In the genomic region with DNA sequence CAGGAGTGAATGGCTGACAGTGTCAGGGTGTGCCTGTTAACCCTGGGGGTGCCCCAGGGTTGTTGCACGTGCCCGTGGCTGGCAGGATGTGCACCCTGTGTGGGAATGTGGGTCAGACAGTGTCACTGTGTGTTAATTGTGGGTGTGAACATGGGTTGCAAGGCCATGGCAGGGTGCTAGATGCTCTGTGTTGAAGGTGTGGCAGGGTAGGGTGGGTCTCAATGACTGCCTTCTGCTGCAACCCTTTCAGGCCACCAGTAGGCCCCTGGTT, we compare ENCODE assay signal across 9 cellular contexts. TPM values are rescaled to one million over a fixed set of nuclear protein-coding genes. Genes with fewer than 3 reads are reported as not detected.
DNase-seq lines count a peak whose midpoint lies in the region; ATAC-seq and TF ChIP-seq lines count a peak whose summit lies in the region.
"Had no signal": no experiment of that assay in that cellular context is flagged by ENCODE, and none has a peak within 500 bp of the region (broad histone marks: within the 10 kb centered on the region; RNA-seq: fewer than 3 reads in every experiment).

No MANE protein-coding gene starts in this region.

- H3K4me1 ChIP-seq in SK-N-SH (ENCODE audit: control insufficient read depth in 1 of 2, insufficient read depth in 2 of 2, low read depth in 1 of 2, low read length in 1 of 2) (peaks cover 28 to 36% of the 10 kb centered on the region in 2 experiments; a peak in 3 of 4 replicates), smooth muscle cell (ENCODE audit: low read depth) (peaks cover 28% of the 10 kb centered on the region)

- POLR2A ChIA-PET in SK-N-SH (lab: Yijun Ruan, JAX): no interaction called here

- H2AFZ ChIP-seq in SK-N-SH (ENCODE audit: low read depth) (no peak overlapping the region), smooth muscle cell (ENCODE audit: low read depth) (no peak overlapping the region)

- peak overlapping the region; percentile 13 to 80; a peak in 3 of 4 replicates for H3K27ac ChIP-seq in SK-N-SH (ENCODE audit: low read depth in 2 of 2, low read length in 1 of 2)
- H3K27ac ChIP-seq in epithelial cell of prostate: peak overlapping the region; percentile 71
- peak overlapping the region; percentile 94 for H3K27ac ChIP-seq in smooth muscle cell (ENCODE audit: low read depth)

- no peak for TF ChIP-seq EP300 in SK-N-SH (IDR thresholded peaks at IDR 0.05; ENCODE audit: borderline replicate concordance in 1 of 2, low read depth in 1 of 2, low read length in 1 of 2)

- H4K20me1 ChIP-seq in SK-N-SH (ENCODE audit: insufficient read depth): no peaks in the 10 kb centered on the region
- no peaks in the 10 kb centered on the region for H4K20me1 ChIP-seq in smooth muscle cell (ENCODE audit: low read depth)

- CTCF ChIA-PET in SK-N-SH (lab: Yijun Ruan, JAX): interaction anchor here (1.5 kb wide), 1 partner anchor 10 kb away, joined by 4 read pairs; no protein-coding TSS in a partner anchor

- no CpG with 5 or more reads among the region's 2 CpGs for WGBS in SK-N-SH (ENCODE audit: low lambda C conversion rate)
- WGBS in smooth muscle cell (ENCODE audit: low lambda C conversion rate): 76% methylated on average over 2 of the region's 2 CpGs

- H3K36me3 ChIP-seq in SK-N-SH (replicated peaks in 1 of 2; ENCODE audit: control insufficient read depth in 1 of 2, insufficient read depth in 2 of 2, low read length in 1 of 2) (peaks cover 2 to 11% of the 10 kb centered on the region in 2 experiments), smooth muscle cell (ENCODE audit: low read depth) (no peaks in the 10 kb centered on the region)

- H3K9me3 ChIP-seq in SK-N-SH (no peaks in the 10 kb centered on the region), smooth muscle cell (replicated peaks; ENCODE audit: low read depth) (no peaks in the 10 kb centered on the region)

- no peaks in the 10 kb centered on the region for H3K9me2 ChIP-seq in SK-N-SH

- H3K9ac ChIP-seq in SK-N-SH (no peak overlapping the region), smooth muscle cell (ENCODE audit: low read depth) (peak overlapping the region; percentile 69)

- no peaks in the 10 kb centered on the region for H3K79me2 ChIP-seq in SK-N-SH (ENCODE audit: insufficient read depth)
- H3K79me2 ChIP-seq in smooth muscle cell (ENCODE audit: low read depth): no peaks in the 10 kb centered on the region

- H3K27me3 ChIP-seq in SK-N-SH (ENCODE audit: insufficient read depth) (no peaks in the 10 kb centered on the region), smooth muscle cell (ENCODE audit: low read depth) (no peaks in the 10 kb centered on the region)

- H3K4me3 ChIP-seq in SK-N-SH (ENCODE audit: low read depth in 2 of 2, low read length in 1 of 2): no peak overlapping the region; a peak in 1 of 4 replicates
- H3K4me3 ChIP-seq in smooth muscle cell: no peak overlapping the region

- ATAC-seq in GM21381 (IDR thresholded peaks at IDR 0.05; ENCODE audit: unreplicated experiment): no peak

- H3F3A ChIP-seq in SK-N-SH (replicated peaks; ENCODE audit: insufficient read depth) (peaks cover 9% of the 10 kb centered on the region), smooth muscle cell (ENCODE audit: low read depth) (peaks cover 3% of the 10 kb centered on the region)

- TF ChIP-seq CTCF in SK-N-SH (IDR thresholded peaks at IDR 0.05) (no peak), smooth muscle cell (IDR thresholded peaks at IDR 0.05; ENCODE audit: borderline replicate concordance, insufficient read depth, poor library complexity, severe bottlenecking) (no peak)

- no peak for TF ChIP-seq RAD21 in SK-N-SH (IDR thresholded peaks at IDR 0.05; ENCODE audit: low read length)

- peak; percentile 9 for DNase-seq in HCEC 1CT
- DNase-seq in SK-N-SH: no peak
- no peak for DNase-seq in epithelial cell of prostate (ENCODE audit: low read depth, low spot score)
- no peak for DNase-seq in smooth muscle cell (lab: John Stamatoyannopoulos, UW; ENCODE audit: unreplicated experiment)
- DNase-seq in NCI-H774 (lab: John Stamatoyannopoulos, UW): no peak
- DNase-seq in NCI-H2107 treated with DMSO at 0.1 percent for 48 hours (lab: John Stamatoyannopoulos, UW; ENCODE audit: unreplicated experiment): no peak
- no peak for DNase-seq in NCI-H82 (lab: John Stamatoyannopoulos, UW)

- peak overlapping the region; percentile 31; the same call in 1 of the 2 replicates for H3K4me2 ChIP-seq in SK-N-SH
- H3K4me2 ChIP-seq in smooth muscle cell: peak overlapping the region; percentile 70

TF ChIP-seq in SK-N-SH, 30 proteins besides CTCF, POLR2A, EP300 and RAD21:
- no peak for TF ChIP-seq CHD2 (IDR thresholded peaks at IDR 0.05; ENCODE audit: low read length, partially characterized antibody)
- no peak for TF ChIP-seq GATA2 (CRISPR knock-in tag; IDR thresholded peaks at IDR 0.05)
- TF ChIP-seq, protein P1, sequence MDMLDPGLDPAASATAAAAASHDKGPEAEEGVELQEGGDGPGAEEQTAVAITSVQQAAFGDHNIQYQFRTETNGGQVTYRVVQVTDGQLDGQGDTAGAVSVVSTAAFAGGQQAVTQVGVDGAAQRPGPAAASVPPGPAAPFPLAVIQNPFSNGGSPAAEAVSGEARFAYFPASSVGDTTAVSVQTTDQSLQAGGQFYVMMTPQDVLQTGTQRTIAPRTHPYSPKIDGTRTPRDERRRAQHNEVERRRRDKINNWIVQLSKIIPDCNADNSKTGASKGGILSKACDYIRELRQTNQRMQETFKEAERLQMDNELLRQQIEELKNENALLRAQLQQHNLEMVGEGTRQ (IDR thresholded peaks at IDR 0.05; ENCODE audit: borderline replicate concordance, low read depth, low read length): no peak
- TF ChIP-seq, protein P2, sequence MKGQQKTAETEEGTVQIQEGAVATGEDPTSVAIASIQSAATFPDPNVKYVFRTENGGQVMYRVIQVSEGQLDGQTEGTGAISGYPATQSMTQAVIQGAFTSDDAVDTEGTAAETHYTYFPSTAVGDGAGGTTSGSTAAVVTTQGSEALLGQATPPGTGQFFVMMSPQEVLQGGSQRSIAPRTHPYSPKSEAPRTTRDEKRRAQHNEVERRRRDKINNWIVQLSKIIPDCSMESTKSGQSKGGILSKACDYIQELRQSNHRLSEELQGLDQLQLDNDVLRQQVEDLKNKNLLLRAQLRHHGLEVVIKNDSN (IDR thresholded peaks at IDR 0.05; ENCODE audit: borderline replicate concordance, low read depth): no peak
- TF ChIP-seq TCF12 (IDR thresholded peaks at IDR 0.05): no peak
- TF ChIP-seq, protein P3, sequence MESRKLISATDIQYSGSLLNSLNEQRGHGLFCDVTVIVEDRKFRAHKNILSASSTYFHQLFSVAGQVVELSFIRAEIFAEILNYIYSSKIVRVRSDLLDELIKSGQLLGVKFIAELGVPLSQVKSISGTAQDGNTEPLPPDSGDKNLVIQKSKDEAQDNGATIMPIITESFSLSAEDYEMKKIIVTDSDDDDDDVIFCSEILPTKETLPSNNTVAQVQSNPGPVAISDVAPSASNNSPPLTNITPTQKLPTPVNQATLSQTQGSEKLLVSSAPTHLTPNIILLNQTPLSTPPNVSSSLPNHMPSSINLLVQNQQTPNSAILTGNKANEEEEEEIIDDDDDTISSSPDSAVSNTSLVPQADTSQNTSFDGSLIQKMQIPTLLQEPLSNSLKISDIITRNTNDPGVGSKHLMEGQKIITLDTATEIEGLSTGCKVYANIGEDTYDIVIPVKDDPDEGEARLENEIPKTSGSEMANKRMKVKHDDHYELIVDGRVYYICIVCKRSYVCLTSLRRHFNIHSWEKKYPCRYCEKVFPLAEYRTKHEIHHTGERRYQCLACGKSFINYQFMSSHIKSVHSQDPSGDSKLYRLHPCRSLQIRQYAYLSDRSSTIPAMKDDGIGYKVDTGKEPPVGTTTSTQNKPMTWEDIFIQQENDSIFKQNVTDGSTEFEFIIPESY (IDR thresholded peaks at IDR 0.05; ENCODE audit: borderline replicate concordance, low read depth): no peak
- TF ChIP-seq ELF1 (IDR thresholded peaks at IDR 0.05): no peak
- no peak for TF ChIP-seq FOSL2 (IDR thresholded peaks at IDR 0.05; ENCODE audit: borderline replicate concordance, low read depth)
- TF ChIP-seq MEF2A (IDR thresholded peaks at IDR 0.05; ENCODE audit: borderline replicate concordance, low read depth): no peak
- TF ChIP-seq, protein P4, sequence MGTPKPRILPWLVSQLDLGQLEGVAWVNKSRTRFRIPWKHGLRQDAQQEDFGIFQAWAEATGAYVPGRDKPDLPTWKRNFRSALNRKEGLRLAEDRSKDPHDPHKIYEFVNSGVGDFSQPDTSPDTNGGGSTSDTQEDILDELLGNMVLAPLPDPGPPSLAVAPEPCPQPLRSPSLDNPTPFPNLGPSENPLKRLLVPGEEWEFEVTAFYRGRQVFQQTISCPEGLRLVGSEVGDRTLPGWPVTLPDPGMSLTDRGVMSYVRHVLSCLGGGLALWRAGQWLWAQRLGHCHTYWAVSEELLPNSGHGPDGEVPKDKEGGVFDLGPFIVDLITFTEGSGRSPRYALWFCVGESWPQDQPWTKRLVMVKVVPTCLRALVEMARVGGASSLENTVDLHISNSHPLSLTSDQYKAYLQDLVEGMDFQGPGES (IDR thresholded peaks at IDR 0.05; ENCODE audit: low read depth, low read length): no peak
- TF ChIP-seq RCOR1 (IDR thresholded peaks at IDR 0.05; ENCODE audit: low read length): no peak
- TF ChIP-seq EZH2phosphoT487 (IDR thresholded peaks at IDR 0.05; ENCODE audit: borderline replicate concordance, low read depth): no peak
- TF ChIP-seq GABPA (IDR thresholded peaks at IDR 0.05; ENCODE audit: low read depth): no peak
- no peak for TF ChIP-seq NRF1 (IDR thresholded peaks at IDR 0.05; ENCODE audit: low read depth, low read length)

RNA-seq across cellular contexts. Expression of a gene that starts 8.3 kb away (rescaled TPM):
- polyA plus RNA-seq in SK-N-SH (2012; rRNA removed) (13.0 and 16.9 TPM in 2 replicates), smooth muscle cell (15.3 and 18.3 TPM in 2 replicates)
- 6.1 and 9.3 TPM in 2 replicates for polyA plus RNA-seq in SK-N-SH (2012; cell fraction: cytosol; rRNA removed)
- 71.9 and 87.9 TPM in 2 replicates for polyA plus RNA-seq in SK-N-SH (2012; cell fraction: nucleus; rRNA removed)
- 7.5 and 18.0 TPM in 2 replicates for total RNA-seq in smooth muscle cell

RNA-seq across cellular contexts. Expression of a gene that starts 11.1 kb away (rescaled TPM):
- polyA plus RNA-seq in SK-N-SH (2012; rRNA removed): 2.6 and 7.7 TPM in 2 replicates
- 2.9 and 3.8 TPM in 2 replicates for polyA plus RNA-seq in SK-N-SH (2012; cell fraction: cytosol; rRNA removed)
- polyA plus RNA-seq in SK-N-SH (2012; cell fraction: nucleus; rRNA removed): 3.0 and 4.6 TPM in 2 replicates
- total RNA-seq in smooth muscle cell: 29.0 and 35.5 TPM in 2 replicates
- 196 and 287 TPM in 2 replicates for polyA plus RNA-seq in smooth muscle cell
- total RNA-seq: HT-29 had no signal

RNA-seq across cellular contexts. Expression of a gene that starts 16.9 kb away (rescaled TPM):
- 70.0 and 76.5 TPM in 2 replicates for polyA plus RNA-seq in SK-N-SH (2012; rRNA removed)
- 65.3 and 67.8 TPM in 2 replicates for polyA plus RNA-seq in SK-N-SH (2012; cell fraction: cytosol; rRNA removed)
- 66.8 and 73.5 TPM in 2 replicates for polyA plus RNA-seq in SK-N-SH (2012; cell fraction: nucleus; rRNA removed)
- 22.7 and 23.8 TPM in 2 replicates for total RNA-seq in smooth muscle cell
- polyA plus RNA-seq in smooth muscle cell: 44.2 and 56.7 TPM in 2 replicates

RNA-seq across cellular contexts. Expression of a gene that starts 19.5 kb away (rescaled TPM):
- polyA plus RNA-seq in SK-N-SH (2012; rRNA removed) (26.4 TPM in 2 replicates), smooth muscle cell (29.4 and 35.1 TPM in 2 replicates)
- 18.3 and 23.9 TPM in 2 replicates for polyA plus RNA-seq in SK-N-SH (2012; cell fraction: cytosol; rRNA removed)
- polyA plus RNA-seq in SK-N-SH (2012; cell fraction: nucleus; rRNA removed): 17.6 and 20.1 TPM in 2 replicates
- 26.5 and 27.1 TPM in 2 replicates for total RNA-seq in smooth muscle cell

RNA-seq across cellular contexts. Expression of a gene that starts 36.3 kb away (rescaled TPM):
- 0.29 and 0.35 TPM in 2 replicates for polyA plus RNA-seq in SK-N-SH (2012; rRNA removed)
- polyA plus RNA-seq in SK-N-SH (2012; cell fraction: cytosol; rRNA removed): 0.12 and 0.26 TPM in 2 replicates
- 0.56 and 0.69 TPM in 2 replicates for polyA plus RNA-seq in SK-N-SH (2012; cell fraction: nucleus; rRNA removed)
- 0.18 TPM in 1 of 2 replicates, not detected in the other for total RNA-seq in smooth muscle cell
- 0.13 and 0.64 TPM in 2 replicates for polyA plus RNA-seq in smooth muscle cell

Comparison
In these comparisons a context has a peak if more than half of its experiments do, and no peak if none do; other contexts are left out.
1. RNA of a gene that starts 11.1 kb away (polyA plus RNA-seq): 196 to 287 TPM in smooth muscle cell; 2.6 to 7.7 TPM in SK-N-SH; every median in the first group is over 10 times any median in the second.
2. Peak in every context shown above with its lines, with median percentiles within 50 percentile points of each other: H3K27ac ChIP-seq.